ENCODE assay signal across 8 cellular contexts in the genomic region with DNA sequence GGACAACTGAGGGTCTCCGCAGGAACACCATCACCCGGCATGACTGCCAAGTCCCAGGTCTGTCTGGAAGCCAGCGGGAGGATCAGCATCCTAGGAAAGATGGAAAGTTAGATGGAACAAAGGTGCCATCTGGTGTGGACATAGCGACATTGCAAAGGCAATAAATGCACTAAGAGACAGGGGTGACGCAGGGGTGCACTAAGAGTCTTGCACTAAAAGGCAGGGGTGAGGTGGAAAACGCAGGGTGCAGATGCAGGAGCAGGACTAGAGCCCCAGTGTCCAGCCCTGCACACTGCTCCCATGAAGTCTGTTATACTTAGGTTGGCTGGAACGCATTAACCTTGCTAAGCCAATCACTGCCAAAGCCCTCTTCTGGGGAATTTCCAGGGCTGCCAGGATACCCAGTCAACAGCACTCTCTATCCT. TPM values are rescaled to one million over a fixed set of nuclear protein-coding genes. Genes with fewer than 3 reads are reported as not detected.
DNase-seq lines count a peak whose midpoint lies in the region; TF ChIP-seq lines count a peak whose summit lies in the region.

No MANE protein-coding gene starts in this region.

- H3K4me3 ChIP-seq in coronary artery, result no peak overlapping the region

- TF ChIP-seq CTCF in coronary artery (IDR thresholded peaks at IDR 0.05), result peak; percentile 52

- peak; percentile 42 for DNase-seq in NCI-H748 (lab: John Stamatoyannopoulos, UW; ENCODE audit: unreplicated experiment)
- no peak for DNase-seq in NCI-H748 treated with DMSO at 0.1 percent for 48 hours (lab: John Stamatoyannopoulos, UW)
- DNase-seq in NCI-H226, result peak; percentile 57
- no peak for DNase-seq in coronary artery (ENCODE audit: low spot score)
- peak; percentile 69 to 78 for DNase-seq in lung microvascular endothelial cell (ENCODE audit: low read depth in 2 of 2)
- no peak for DNase-seq in stimulated activated CD4-positive, alpha-beta T cell treated with anti-CD3 and anti-CD28 coated beads, Interleukin-2, amount 100 ng/mL, for 24 hours
- DNase-seq in DMS79 treated with DMSO at 0.1 percent for 48 hours (lab: John Stamatoyannopoulos, UW), result no peak
- no peak for DNase-seq in T-helper 2 cell

- H3K27ac ChIP-seq in coronary artery, result no peak overlapping the region

RNA-seq across cellular contexts. Expression of gene ATOX1, which starts 15.5 kb away (rescaled TPM):
- total RNA-seq in lung microvascular endothelial cell, result 57.8 and 64.1 TPM in 2 replicates

RNA-seq across cellular contexts. Expression of gene G3BP1, which starts 28.9 kb away (rescaled TPM):
- total RNA-seq in lung microvascular endothelial cell, result 99.2 and 158 TPM in 2 replicates

RNA-seq across cellular contexts. Expression of gene SPARC, which starts 56.2 kb away (rescaled TPM):
- total RNA-seq in lung microvascular endothelial cell, result 92.5 and 367 TPM in 2 replicates

Comparison
In these comparisons a context has a peak if more than half of its experiments do, and no peak if none do; other contexts are left out.
1. DNase-seq: peak in NCI-H748 (single experiment), NCI-H226 (single experiment) and lung microvascular endothelial cell (2 of 2); none in NCI-H748 treated with DMSO at 0.1 percent for 48 hours (single experiment), coronary artery (single experiment), stimulated activated CD4-positive, alpha-beta T cell treated with anti-CD3 and anti-CD28 coated beads, Interleukin-2, amount 100 ng/mL, for 24 hours (0 of 2), DMS79 treated with DMSO at 0.1 percent for 48 hours (single experiment) and T-helper 2 cell (0 of 5).